ENCODE assay signal across 1 cellular context in genomic region chr18:74315464-74316256, GRCh38.
TF ChIP-seq lines count a peak whose summit lies in the region.

C18orf63 (plus strand) TSS chr18:74315839; CDS start chr18:74317866, 2,027 bp downstream.

TF ChIP-seq in SK-N-SH, 30 proteins besides CTCF, POLR2A, EP300 and RAD21 (continued from another document):
- no peak for TF ChIP-seq MXI1 (IDR thresholded peaks at IDR 0.05; ENCODE audit: low read depth, low read length)
